In genomic region chr2:239558661-239559060, GRCh38 we compare ENCODE assay signal across 22 cellular contexts.
"Had no signal": no experiment of that assay in that cellular context is flagged by ENCODE, and none has a peak within 500 bp of the region (broad histone marks: within the 10 kb centered on the region; RNA-seq: fewer than 3 reads in every experiment).

No MANE protein-coding gene starts in this region.

- H3K27ac ChIP-seq: epithelial cell of prostate, esophagus muscularis mucosa, gastrocnemius medialis, left lung, ovary, right atrium auricular region, suprapubic skin, thyroid gland, upper lobe of left lung, vagina had no signal

- FAIRE-seq: keratinocyte, small intestine had no signal

- H3K4me3 ChIP-seq: esophagus muscularis mucosa, gastrocnemius medialis, left lung, lung, ovary, right atrium auricular region, suprapubic skin, thyroid gland, upper lobe of left lung, vagina had no signal

- H3K4me1 ChIP-seq: gastrocnemius medialis, left lung, right atrium auricular region, suprapubic skin, upper lobe of left lung, vagina had no signal

- H3K36me3 Mint-ChIP-seq: immature natural killer cell; naive thymus-derived CD4-positive, alpha-beta T cell had no signal

- H3K36me3 ChIP-seq: esophagus muscularis mucosa, gastrocnemius medialis, left lung, ovary, right atrium auricular region, suprapubic skin, thyroid gland, upper lobe of left lung, vagina had no signal

- ATAC-seq: effector memory CD8-positive, alpha-beta T cell; gastrocnemius medialis; left lung; naive thymus-derived CD4-positive, alpha-beta T cell; stimulated activated naive CD8-positive, alpha-beta T cell treated with anti-CD3 and anti-CD28 coated beads, Interleukin-15, Interleukin-2, amounts not matched to agents 100 U/mL and 50 U/mL, for 24 hours had no signal

- H3K4me3 Mint-ChIP-seq: dendritic cell treated with granulocyte-macrophage colony-stimulating factor and Interleukin-4, amounts not matched to agents 40 ng/mL and 50 ng/mL, for 4 days; effector memory CD8-positive, alpha-beta T cell; immature natural killer cell; naive thymus-derived CD4-positive, alpha-beta T cell; neural crest cell had no signal

- DNase-seq: effector memory CD8-positive, alpha-beta T cell; gastrocnemius medialis; immature natural killer cell; left lung; mesendoderm; naive thymus-derived CD4-positive, alpha-beta T cell; nucleus accumbens; ovary; small intestine; stimulated activated CD4-positive, alpha-beta T cell treated with anti-CD3 and anti-CD28 coated beads, Interleukin-2, amount 100 ng/mL, for 48 hours; stimulated activated naive CD8-positive, alpha-beta T cell treated with anti-CD3 and anti-CD28 coated beads, Interleukin-15, Interleukin-2, amounts not matched to agents 100 U/mL and 50 U/mL, for 24 hours; thyroid gland had no signal

- H3K4me1 Mint-ChIP-seq: immature natural killer cell, neural crest cell had no signal

- H3K27me3 ChIP-seq: gastrocnemius medialis, left lung, ovary, right atrium auricular region, suprapubic skin, thyroid gland, upper lobe of left lung, vagina had no signal

- H3K9me3 Mint-ChIP-seq: dendritic cell treated with granulocyte-macrophage colony-stimulating factor and Interleukin-4, amounts not matched to agents 40 ng/mL and 50 ng/mL, for 4 days; effector memory CD8-positive, alpha-beta T cell; immature natural killer cell; neural crest cell had no signal

- H3K9me3 ChIP-seq: esophagus muscularis mucosa, gastrocnemius medialis, left lung, ovary, right atrium auricular region, suprapubic skin, thyroid gland, upper lobe of left lung, vagina had no signal

- H3K27ac Mint-ChIP-seq: dendritic cell treated with granulocyte-macrophage colony-stimulating factor and Interleukin-4, amounts not matched to agents 40 ng/mL and 50 ng/mL, for 4 days; effector memory CD8-positive, alpha-beta T cell; immature natural killer cell had no signal
